10 cellular contexts compared by ENCODE assay signal in genomic region chr12:57079821-57080220, GRCh38. TPM values are rescaled to one million over a fixed set of nuclear protein-coding genes. Genes with fewer than 3 reads are reported as not detected.
DNase-seq lines count a peak whose midpoint lies in the region; ATAC-seq and TF ChIP-seq lines count a peak whose summit lies in the region.
"Had no signal": no experiment of that assay in that cellular context is flagged by ENCODE, and none has a peak within 500 bp of the region (broad histone marks: within the 10 kb centered on the region; RNA-seq: fewer than 3 reads in every experiment).

No MANE protein-coding gene starts in this region.

- H3K9me3 ChIP-seq in HEK293 (ENCODE audit: control insufficient read depth, insufficient read depth, low read depth, low read length) (no peaks in the 10 kb centered on the region), esophagus muscularis mucosa (no peaks in the 10 kb centered on the region), skeletal muscle tissue (ENCODE audit: control insufficient read depth in 3 of 3, low read length in 3 of 3) (no peaks in the 10 kb centered on the region), heart right ventricle (no peaks in the 10 kb centered on the region)

- no peak for DNase-seq in RWPE1 (ENCODE audit: low spot score)
- DNase-seq in esophagus muscularis mucosa (ENCODE audit: extremely low spot score): no peak
- no peak for DNase-seq in NCI-H1105 (lab: John Stamatoyannopoulos, UW)
- no peak for DNase-seq in heart right ventricle
- DNase-seq: activated gamma-delta T cell, endodermal cell had no signal

- H3K27me3 ChIP-seq in esophagus muscularis mucosa (no peaks in the 10 kb centered on the region), skeletal muscle tissue (ENCODE audit: control insufficient read depth in 3 of 3, insufficient read depth in 3 of 3, low read length in 3 of 3) (no peaks in the 10 kb centered on the region), heart right ventricle (no peaks in the 10 kb centered on the region)

- TF ChIP-seq EP300 in esophagus muscularis mucosa (IDR thresholded peaks at IDR 0.05): no peak

- H3K9ac ChIP-seq in skeletal muscle tissue (ENCODE audit: low read depth in 1 of 3, low read length in 3 of 3): peak overlapping the region in 1 of 3 donors; percentile 23

- POLR2A ChIA-PET in HEK293 (lab: Yijun Ruan, JAX) (interaction anchor here (1.1 to 4.2 kb wide), 4 partner anchors 9 to 48 kb away, joined by 7 to 53 read pairs (median 26); partner anchors contain the start of genes LRP1, NAB2 and STAT6), RWPE1 (lab: Yijun Ruan, JAX; ENCODE audit: low non-redundant PET) (no interaction called here)

- intact Hi-C loops in esophagus muscularis mucosa (cut with DNase I) (no loop called here), heart right ventricle (cut with DNase I) (no loop called here)

- no peak for TF ChIP-seq POLR2A in esophagus muscularis mucosa (IDR thresholded peaks at IDR 0.05; ENCODE audit: low read depth)

- CTCF ChIA-PET in HEK293 (lab: Yijun Ruan, JAX): interaction anchor here (0.6 to 4.5 kb wide), 13 partner anchors 9 to 228 kb away, joined by 3 to 35 read pairs (median 5); partner anchors contain the start of genes NAB2 and STAT6
- CTCF ChIA-PET in RWPE1 (lab: Yijun Ruan, JAX): no interaction called here

- ATAC-seq in GM19351 (IDR thresholded peaks at IDR 0.05; ENCODE audit: unreplicated experiment) (no peak), heart right ventricle (no peak)

- H3K4me3 ChIP-seq in HEK293 (ENCODE audit: low read depth, low read length): no peak overlapping the region
- H3K4me3 ChIP-seq in esophagus muscularis mucosa: no peak overlapping the region
- no peak overlapping the region for H3K4me3 ChIP-seq in skeletal muscle tissue (ENCODE audit: low read length in 3 of 3)
- H3K4me3 ChIP-seq in heart right ventricle: no peak overlapping the region

- WGBS in esophagus muscularis mucosa: 57% methylated on average over 1 of the region's 1 CpG
- WGBS in heart right ventricle, 2 donors: 85 to 92% methylated on average over 1 of the region's 1 CpG

- H3K27ac ChIP-seq in HEK293 (ENCODE audit: extremely low read depth, low read depth, low read length): peak overlapping the region; percentile 42; the same call in 1 of the 2 replicates
- H3K27ac ChIP-seq in RWPE1: peak overlapping the region; percentile 30; the same call in 1 of the 2 replicates
- peak overlapping the region; percentile 85 to 87 (median 85) for H3K27ac ChIP-seq in esophagus muscularis mucosa (replicated peaks in 1 of 4)
- peak overlapping the region; percentile 87 for H3K27ac ChIP-seq in skeletal muscle tissue (ENCODE audit: low read depth, low read length)
- peak overlapping the region in 4 of 10 donors; percentile 85 to 90 (median 87) for H3K27ac ChIP-seq in heart right ventricle

- H3K36me3 ChIP-seq in HEK293 (ENCODE audit: control insufficient read depth in 2 of 2, insufficient read depth in 1 of 2, low read length in 2 of 2) (peaks cover 8 to 15% of the 10 kb centered on the region in 2 experiments), esophagus muscularis mucosa (peaks cover 0 to 7% (median 2%) of the 10 kb centered on the region in 4 donors), skeletal muscle tissue (ENCODE audit: control insufficient read depth in 3 of 3, insufficient read depth in 3 of 3, low read length in 3 of 3) (no peaks in the 10 kb centered on the region), heart right ventricle (peaks cover 0 to 8% (median 0%) of the 10 kb centered on the region in 9 donors)

- peaks cover 3% of the 10 kb centered on the region for H3K4me1 ChIP-seq in HEK293 (ENCODE audit: control insufficient read depth, insufficient read depth, low read length)
- H3K4me1 ChIP-seq in esophagus muscularis mucosa: peaks cover 12 to 22% (median 19%) of the 10 kb centered on the region in 4 donors
- peaks cover 5 to 14% (median 12%) of the 10 kb centered on the region in 3 donors for H3K4me1 ChIP-seq in skeletal muscle tissue (ENCODE audit: control insufficient read depth in 3 of 3, insufficient read depth in 3 of 3, low read length in 3 of 3)
- H3K4me1 ChIP-seq in heart right ventricle: peaks cover 0 to 22% (median 17%) of the 10 kb centered on the region in 9 donors

- TF ChIP-seq CTCF in HEK293 (tag by site-specific recombination; IDR thresholded peaks at IDR 0.05) (no peak), RWPE1 (conservative IDR thresholded peaks at IDR 0.05; ENCODE audit: low read depth) (no peak), esophagus muscularis mucosa (IDR thresholded peaks at IDR 0.05) (no peak), heart right ventricle (IDR thresholded peaks at IDR 0.05) (no peak)

TF ChIP-seq in HEK293, 187 proteins besides CTCF, POLR2A, EP300 and RAD21:
- no peak for TF ChIP-seq ZBTB1 (tag by site-specific recombination; IDR thresholded peaks at IDR 0.05)
- TF ChIP-seq ZNF433 (tag by site-specific recombination; IDR thresholded peaks at IDR 0.05; ENCODE audit: low read depth): no peak
- 0 out of 2 replicates have a peak, but pooled peaks have one; percentile 28 for TF ChIP-seq ZNF362 (tag by site-specific recombination; IDR thresholded peaks at IDR 0.05)
- no peak for TF ChIP-seq ZNF423 (tag by site-specific recombination; IDR thresholded peaks at IDR 0.05)
- no peak for TF ChIP-seq ZNF654 (tag by site-specific recombination; IDR thresholded peaks at IDR 0.05; ENCODE audit: low read depth)
- no peak for TF ChIP-seq OVOL3 (tag by site-specific recombination; IDR thresholded peaks at IDR 0.05)
- peak; percentile 21; the same call in 1 of the 2 replicates for TF ChIP-seq ZFHX2 (tag by site-specific recombination; conservative IDR thresholded peaks at IDR 0.05)
- TF ChIP-seq SCRT1 (tag by site-specific recombination; IDR thresholded peaks at IDR 0.05; ENCODE audit: borderline replicate concordance): no peak
- TF ChIP-seq ZFP37 (tag by site-specific recombination; IDR thresholded peaks at IDR 0.05): no peak

RNA-seq across cellular contexts. Expression of gene NEMP1, which starts 1.2 kb away (rescaled TPM):
- total RNA-seq in esophagus muscularis mucosa (10 to 100 TPM in 2 of 4 donors, 1 to 10 TPM in 2; 8.3 to 11.8 (median 10.0) TPM), skeletal muscle tissue (11.0 TPM), heart right ventricle (1 to 10 TPM; 2.4 to 6.3 (median 3.9) TPM)
- polyA plus RNA-seq in heart right ventricle: 1 to 10 TPM; 1.1 to 2.9 TPM

RNA-seq across cellular contexts. Expression of gene NAB2, which starts 9.1 kb away (rescaled TPM):
- total RNA-seq in esophagus muscularis mucosa: 10 to 100 TPM; 21.6 to 41.5 (median 35.1) TPM
- total RNA-seq in skeletal muscle tissue: 38.1 TPM
- 10 to 100 TPM in 9 of 10 donors, 1 to 10 TPM in 1; 9.5 to 16.2 (median 12.0) TPM for total RNA-seq in heart right ventricle
- 10 to 100 TPM; 15.0 to 20.2 TPM for polyA plus RNA-seq in heart right ventricle

RNA-seq across cellular contexts. Expression of gene MYO1A, which starts 29.9 kb away (rescaled TPM):
- 1 to 10 TPM in 1 of 4 donors, under 1 TPM in 3; 0.06 to 1.1 (median 0.83) TPM for total RNA-seq in esophagus muscularis mucosa
- total RNA-seq in skeletal muscle tissue: not detected
- total RNA-seq in heart right ventricle: under 1 TPM in 1 of 10 donors, not detected in 9; 0.08 TPM
- under 1 TPM in 1 of 2 donors, not detected in 1; 0.01 TPM for polyA plus RNA-seq in heart right ventricle
- total RNA-seq: NCI-H460 had no signal

RNA-seq across cellular contexts. Expression of gene STAT6, which starts 31.3 kb away (rescaled TPM):
- total RNA-seq in esophagus muscularis mucosa: 100 to 1,000 TPM; 111 to 168 (median 157) TPM
- total RNA-seq in skeletal muscle tissue: 31.8 TPM
- total RNA-seq in heart right ventricle: 10 to 100 TPM; 23.3 to 72.3 (median 38.0) TPM
- polyA plus RNA-seq in heart right ventricle: 10 to 100 TPM; 36.0 to 77.8 TPM

RNA-seq across cellular contexts. Expression of gene LRP1, which starts 48.5 kb away (rescaled TPM):
- 100 to 1,000 TPM; 203 to 338 (median 250) TPM for total RNA-seq in esophagus muscularis mucosa
- 118 TPM for total RNA-seq in skeletal muscle tissue
- total RNA-seq in heart right ventricle: 100 to 1,000 TPM in 4 of 10 donors, 10 to 100 TPM in 6; 46.3 to 259 (median 82.7) TPM
- 10 to 100 TPM; 46.6 to 46.7 TPM for polyA plus RNA-seq in heart right ventricle
